In the genomic region with DNA sequence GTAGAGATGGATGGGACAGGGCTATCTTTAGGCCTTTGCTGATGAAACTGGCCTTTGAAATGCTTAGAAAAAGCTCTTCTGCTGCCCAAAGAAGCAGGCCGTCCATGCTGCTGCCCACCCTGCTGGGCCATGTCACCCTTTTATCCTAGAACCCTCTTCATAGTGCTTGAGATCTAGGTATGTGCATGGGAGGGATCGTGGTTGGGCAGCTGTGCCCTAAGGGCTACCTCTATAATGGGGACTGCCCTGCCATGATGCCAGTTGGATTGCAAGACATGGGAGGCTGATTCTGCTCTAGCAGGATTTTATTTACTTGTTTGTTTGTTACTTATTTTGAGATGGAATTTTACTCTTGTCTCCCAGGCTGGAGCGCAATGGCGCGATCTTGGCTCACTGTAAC, we compare ENCODE assay signal across 20 cellular contexts.
"Had no signal": no experiment of that assay in that cellular context is flagged by ENCODE, and none has a peak within 500 bp of the region (broad histone marks: within the 10 kb centered on the region; RNA-seq: fewer than 3 reads in every experiment).

No MANE protein-coding gene starts in this region.

- H3K27me3 ChIP-seq: hepatocyte, tibial nerve, upper lobe of left lung had no signal

- H3K4me3 Mint-ChIP-seq: effector memory CD8-positive, alpha-beta T cell; naive thymus-derived CD8-positive, alpha-beta T cell; nephron progenitor cell; stimulated activated effector memory CD8-positive, alpha-beta T cell treated with anti-CD3 and anti-CD28 coated beads, Interleukin-12 subunit alpha, Interleukin-12 subunit beta, amount 100 ng/mL, for 72 hours had no signal

- ATAC-seq: effector memory CD8-positive, alpha-beta T cell; left lobe of liver; naive thymus-derived CD8-positive, alpha-beta T cell; sciatic nerve; stimulated activated effector memory CD8-positive, alpha-beta T cell treated with anti-CD3 and anti-CD28 coated beads, Interleukin-12 subunit alpha, Interleukin-12 subunit beta, amount 100 ng/mL, for 72 hours had no signal

- H3K27ac Mint-ChIP-seq: naive thymus-derived CD8-positive, alpha-beta T cell; nephron progenitor cell; stimulated activated effector memory CD8-positive, alpha-beta T cell treated with anti-CD3 and anti-CD28 coated beads, Interleukin-12 subunit alpha, Interleukin-12 subunit beta, amount 100 ng/mL, for 72 hours had no signal

- H3K27ac ChIP-seq: hepatocyte, thoracic aorta, tibial nerve, upper lobe of left lung had no signal

- H3K36me3 ChIP-seq: thoracic aorta, tibial nerve, upper lobe of left lung had no signal

- H3K79me2 ChIP-seq: hepatocyte had no signal

- H3K4me2 ChIP-seq: hepatocyte had no signal

- DNase-seq: cortex of kidney; effector memory CD8-positive, alpha-beta T cell; erythroblast; kidney; mesendoderm; midbrain; naive thymus-derived CD8-positive, alpha-beta T cell; nephron progenitor cell; nucleus accumbens; retina; stimulated activated CD4-positive, alpha-beta T cell treated with anti-CD3 and anti-CD28 coated beads, Interleukin-2, amount 100 ng/mL, for 24 hours; stimulated activated CD4-positive, alpha-beta T cell treated with anti-CD3 and anti-CD28 coated beads, Interleukin-4, amount 100 ng/mL, for 24 hours; stimulated activated naive CD4-positive, alpha-beta T cell treated with Interleukin-2 at 50 U/mL for 16 hours; upper lobe of left lung had no signal

- H3K4me3 ChIP-seq: hepatocyte, thoracic aorta, tibial nerve, upper lobe of left lung had no signal

- H2AFZ ChIP-seq: hepatocyte had no signal

- H3K27me3 Mint-ChIP-seq: effector memory CD8-positive, alpha-beta T cell had no signal

- H3K4me1 ChIP-seq: upper lobe of left lung had no signal

- H3K9me3 ChIP-seq: thoracic aorta, tibial nerve, upper lobe of left lung had no signal
